19 cellular contexts compared by ENCODE assay signal in the genomic region with DNA sequence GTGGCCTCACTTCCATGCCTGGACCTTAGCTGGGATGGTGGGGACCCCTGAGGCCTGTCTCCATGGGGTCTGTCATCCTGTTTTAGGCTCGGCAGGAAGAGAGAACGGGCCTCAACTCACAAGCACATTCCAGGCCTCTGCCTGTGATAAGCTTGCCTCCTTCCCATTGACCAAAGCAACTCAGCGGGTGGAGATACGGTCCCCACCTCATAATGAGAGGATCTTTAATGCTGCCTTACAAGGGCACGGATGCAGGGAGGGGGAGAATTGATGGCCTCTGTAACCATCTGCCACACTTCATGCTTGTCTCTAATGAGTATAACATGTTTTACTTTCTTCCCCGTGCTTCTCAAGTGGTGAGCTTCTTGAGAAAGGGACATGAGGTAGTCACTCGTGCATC. TPM values are rescaled to one million over a fixed set of nuclear protein-coding genes. Genes with fewer than 3 reads are reported as not detected.
DNase-seq lines count a peak whose midpoint lies in the region; ATAC-seq and TF ChIP-seq lines count a peak whose summit lies in the region.
"Had no signal": no experiment of that assay in that cellular context is flagged by ENCODE, and none has a peak within 500 bp of the region (broad histone marks: within the 10 kb centered on the region; RNA-seq: fewer than 3 reads in every experiment).

No MANE protein-coding gene starts in this region.

- no peak overlapping the region for H3K4me3 ChIP-seq in right lobe of liver
- H3K4me3 ChIP-seq in upper lobe of right lung = no peak overlapping the region
- H3K4me3 ChIP-seq: BLaER1, GM23338 had no signal

- no peak for DNase-seq in activated naive CD8-positive, alpha-beta T cell treated with anti-CD3 and anti-CD28 coated beads, Interleukin-2, amount 10 ng/mL, durations not matched to agents 7 days and 5 days
- DNase-seq in activated naive CD8-positive, alpha-beta T cell treated with anti-CD3 and anti-CD28 coated beads, Interleukin-2, amount 50 U/mL, for 24 hours = no peak
- DNase-seq in NCI-H82 (lab: John Stamatoyannopoulos, UW) (peak; percentile 82), right lobe of liver (no peak), cerebellum (ENCODE audit: low spot score) (no peak), upper lobe of right lung (no peak)
- no peak for DNase-seq in activated CD4-positive, alpha-beta T cell treated with anti-CD3 and anti-CD28 coated beads, Interleukin-2, amount 50 U/mL, for 4 hours
- DNase-seq: 8988T; CD4-positive, alpha-beta memory T cell; DMS153; DMS79; GDM1; HCEC 1CT had no signal

- ATAC-seq in activated naive CD8-positive, alpha-beta T cell treated with anti-CD3 and anti-CD28 coated beads, Interleukin-2, amount 10 ng/mL, durations not matched to agents 7 days and 5 days (ENCODE audit: low read depth) = no peak
- ATAC-seq in activated naive CD8-positive, alpha-beta T cell treated with anti-CD3 and anti-CD28 coated beads, Interleukin-2, amount 50 U/mL, for 24 hours = no peak
- ATAC-seq in right lobe of liver (no peak), upper lobe of right lung (no peak)
- ATAC-seq: GM23338 had no signal

- H3K36me3 ChIP-seq in right lobe of liver = no peaks in the 10 kb centered on the region
- no peaks in the 10 kb centered on the region for H3K36me3 ChIP-seq in upper lobe of right lung

- H3K9me3 ChIP-seq in right lobe of liver (no peaks in the 10 kb centered on the region), upper lobe of right lung (no peaks in the 10 kb centered on the region)
- H3K9me3 ChIP-seq: BLaER1 had no signal

- no peaks in the 10 kb centered on the region for H3K27me3 ChIP-seq in right lobe of liver
- no peaks in the 10 kb centered on the region for H3K27me3 ChIP-seq in upper lobe of right lung
- H3K27me3 ChIP-seq: BLaER1 had no signal

- 62% methylated on average over 5 of the region's 7 CpGs for WGBS in right lobe of liver (ENCODE audit: insufficient coverage, low coverage, low lambda C conversion rate, missing lambda C conversion rate)

- POLR2A ChIA-PET in activated naive CD8-positive, alpha-beta T cell treated with anti-CD3 and anti-CD28 coated beads, Interleukin-2, amount 10 ng/mL, durations not matched to agents 7 days and 5 days (lab: Charles Lee) = no interaction called here

- no peaks in the 10 kb centered on the region for H3K36me3 Mint-ChIP-seq in activated naive CD8-positive, alpha-beta T cell treated with anti-CD3 and anti-CD28 coated beads, Interleukin-2, amount 10 ng/mL, durations not matched to agents 7 days and 5 days
- peaks cover 1% of the 10 kb centered on the region for H3K36me3 Mint-ChIP-seq in activated naive CD8-positive, alpha-beta T cell treated with anti-CD3 and anti-CD28 coated beads, Interleukin-2, amount 50 U/mL, for 24 hours (ENCODE audit: low read depth)
- H3K36me3 Mint-ChIP-seq: CD4-positive, alpha-beta memory T cell had no signal

- H3K27me3 Mint-ChIP-seq in activated naive CD8-positive, alpha-beta T cell treated with anti-CD3 and anti-CD28 coated beads, Interleukin-2, amount 10 ng/mL, durations not matched to agents 7 days and 5 days = peaks cover 5% of the 10 kb centered on the region
- peaks cover 4% of the 10 kb centered on the region for H3K27me3 Mint-ChIP-seq in activated naive CD8-positive, alpha-beta T cell treated with anti-CD3 and anti-CD28 coated beads, Interleukin-2, amount 50 U/mL, for 24 hours

- peaks cover 2% of the 10 kb centered on the region for H3K9me3 Mint-ChIP-seq in activated naive CD8-positive, alpha-beta T cell treated with anti-CD3 and anti-CD28 coated beads, Interleukin-2, amount 10 ng/mL, durations not matched to agents 7 days and 5 days
- H3K9me3 Mint-ChIP-seq in activated naive CD8-positive, alpha-beta T cell treated with anti-CD3 and anti-CD28 coated beads, Interleukin-2, amount 50 U/mL, for 24 hours = no peaks in the 10 kb centered on the region

- no peak for TF ChIP-seq CTCF in right lobe of liver (IDR thresholded peaks at IDR 0.05)
- TF ChIP-seq CTCF in upper lobe of right lung (IDR thresholded peaks at IDR 0.05) = no peak

- no peak for TF ChIP-seq POLR2A in right lobe of liver (IDR thresholded peaks at IDR 0.05)

- intact Hi-C loops in right lobe of liver (cut with DNase I) (no loop called here), upper lobe of right lung (cut with DNase I) (no loop called here)

- H3K27ac Mint-ChIP-seq in activated naive CD8-positive, alpha-beta T cell treated with anti-CD3 and anti-CD28 coated beads, Interleukin-2, amount 10 ng/mL, durations not matched to agents 7 days and 5 days = peak overlapping the region; percentile 73
- no peak overlapping the region for H3K27ac Mint-ChIP-seq in activated naive CD8-positive, alpha-beta T cell treated with anti-CD3 and anti-CD28 coated beads, Interleukin-2, amount 50 U/mL, for 24 hours
- H3K27ac Mint-ChIP-seq: CD4-positive, alpha-beta memory T cell; GM23338 had no signal

- H3K4me1 Mint-ChIP-seq in activated naive CD8-positive, alpha-beta T cell treated with anti-CD3 and anti-CD28 coated beads, Interleukin-2, amount 10 ng/mL, durations not matched to agents 7 days and 5 days = peaks cover 2% of the 10 kb centered on the region
- peaks cover 16% of the 10 kb centered on the region for H3K4me1 Mint-ChIP-seq in activated naive CD8-positive, alpha-beta T cell treated with anti-CD3 and anti-CD28 coated beads, Interleukin-2, amount 50 U/mL, for 24 hours
- H3K4me1 Mint-ChIP-seq: CD14-positive monocyte; CD4-positive, alpha-beta memory T cell; GM23338 had no signal

- H3K27ac ChIP-seq in right lobe of liver (peak overlapping the region; percentile 67 to 95 (median 81)), upper lobe of right lung (no peak overlapping the region)
- H3K27ac ChIP-seq: BLaER1, HL-60 had no signal

- H3K4me1 ChIP-seq in right lobe of liver = peaks cover 0 to 21% (median 5%) of the 10 kb centered on the region in 4 donors
- no peaks in the 10 kb centered on the region for H3K4me1 ChIP-seq in upper lobe of right lung
- H3K4me1 ChIP-seq: BLaER1 had no signal

- no peak overlapping the region for H3K4me3 Mint-ChIP-seq in activated naive CD8-positive, alpha-beta T cell treated with anti-CD3 and anti-CD28 coated beads, Interleukin-2, amount 10 ng/mL, durations not matched to agents 7 days and 5 days
- H3K4me3 Mint-ChIP-seq in activated naive CD8-positive, alpha-beta T cell treated with anti-CD3 and anti-CD28 coated beads, Interleukin-2, amount 50 U/mL, for 24 hours = no peak overlapping the region
- H3K4me3 Mint-ChIP-seq: CD14-positive monocyte; CD4-positive, alpha-beta memory T cell; GM23338 had no signal

RNA-seq across cellular contexts. Expression of gene GLT1D1, which starts 50.0 kb away (rescaled TPM):
- total RNA-seq in activated naive CD8-positive, alpha-beta T cell treated with anti-CD3 and anti-CD28 coated beads, Interleukin-2, amount 10 ng/mL, durations not matched to agents 7 days and 5 days = not detected
- total RNA-seq in right lobe of liver = 10 to 100 TPM; 14.9 to 21.9 (median 20.2) TPM
- 7.0 TPM for total RNA-seq in cerebellum
- 3.5 TPM for total RNA-seq in upper lobe of right lung
- total RNA-seq: A673; CD4-positive, alpha-beta memory T cell; HT1080 had no signal
